1 cellular context compared by ENCODE assay signal in the genomic region with DNA sequence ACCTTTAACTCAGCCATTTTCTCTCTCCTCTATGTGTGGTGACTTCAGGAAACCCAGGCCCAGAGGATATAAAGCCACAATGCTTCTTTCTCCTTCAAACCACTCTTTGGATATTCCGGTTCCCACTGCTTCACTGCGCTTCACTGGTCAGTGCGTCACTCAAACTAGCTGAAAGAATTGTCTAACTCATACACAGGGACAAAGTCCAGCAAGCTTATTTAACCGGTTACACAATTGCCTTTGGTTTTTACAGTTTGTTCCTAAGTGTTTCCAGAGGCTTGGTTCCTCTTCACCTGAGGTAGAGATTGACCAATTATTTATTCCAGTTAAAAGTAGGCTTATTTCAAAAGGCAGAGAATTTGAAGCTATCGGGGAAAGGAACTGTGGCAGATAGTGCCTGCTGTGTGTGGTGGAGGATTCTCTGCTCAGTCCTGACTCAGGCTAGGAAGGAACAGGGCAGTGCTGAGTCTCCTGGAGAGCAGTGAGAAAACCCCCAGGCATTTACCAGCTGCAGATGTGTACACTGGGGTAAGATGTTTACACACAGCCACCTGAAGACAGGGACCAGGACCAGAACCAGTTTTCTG.
TF ChIP-seq lines count a peak whose summit lies in the region.

A gene with protein sequence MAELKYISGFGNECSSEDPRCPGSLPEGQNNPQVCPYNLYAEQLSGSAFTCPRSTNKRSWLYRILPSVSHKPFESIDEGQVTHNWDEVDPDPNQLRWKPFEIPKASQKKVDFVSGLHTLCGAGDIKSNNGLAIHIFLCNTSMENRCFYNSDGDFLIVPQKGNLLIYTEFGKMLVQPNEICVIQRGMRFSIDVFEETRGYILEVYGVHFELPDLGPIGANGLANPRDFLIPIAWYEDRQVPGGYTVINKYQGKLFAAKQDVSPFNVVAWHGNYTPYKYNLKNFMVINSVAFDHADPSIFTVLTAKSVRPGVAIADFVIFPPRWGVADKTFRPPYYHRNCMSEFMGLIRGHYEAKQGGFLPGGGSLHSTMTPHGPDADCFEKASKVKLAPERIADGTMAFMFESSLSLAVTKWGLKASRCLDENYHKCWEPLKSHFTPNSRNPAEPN (minus strand): TSS at position 145 of the 587 bp plus-strand sequence. CDS start 128 bp downstream, at position 17.

TF ChIP-seq in IMR-90, 13 proteins besides CTCF, POLR2A, EP300 and RAD21 (continued from another document):
- TF ChIP-seq SMC3 (IDR thresholded peaks at IDR 0.05; ENCODE audit: low read depth, low read length) (no peak), CHD1 (IDR thresholded peaks at IDR 0.05; ENCODE audit: low read depth, low read length) (no peak), MXI1 (IDR thresholded peaks at IDR 0.05; ENCODE audit: borderline replicate concordance, low read depth, low read length) (no peak), NFE2L2 (IDR thresholded peaks at IDR 0.05; ENCODE audit: low read depth, low read length) (no peak), RCOR1 (IDR thresholded peaks at IDR 0.05; ENCODE audit: insufficient replicate concordance, low read length) (no peak), MAFK (IDR thresholded peaks at IDR 0.05; ENCODE audit: low read depth, low read length) (no peak), CEBPB (IDR thresholded peaks at IDR 0.05; ENCODE audit: low read depth, low read length) (no peak), BHLHE40 (IDR thresholded peaks at IDR 0.05; ENCODE audit: low read depth, low read length) (no peak), FOS (IDR thresholded peaks at IDR 0.05; ENCODE audit: low read depth, low read length) (no peak), MAZ (IDR thresholded peaks at IDR 0.05; ENCODE audit: borderline replicate concordance, low read depth, low read length) (no peak)
- TF ChIP-seq, protein P1, sequence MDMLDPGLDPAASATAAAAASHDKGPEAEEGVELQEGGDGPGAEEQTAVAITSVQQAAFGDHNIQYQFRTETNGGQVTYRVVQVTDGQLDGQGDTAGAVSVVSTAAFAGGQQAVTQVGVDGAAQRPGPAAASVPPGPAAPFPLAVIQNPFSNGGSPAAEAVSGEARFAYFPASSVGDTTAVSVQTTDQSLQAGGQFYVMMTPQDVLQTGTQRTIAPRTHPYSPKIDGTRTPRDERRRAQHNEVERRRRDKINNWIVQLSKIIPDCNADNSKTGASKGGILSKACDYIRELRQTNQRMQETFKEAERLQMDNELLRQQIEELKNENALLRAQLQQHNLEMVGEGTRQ (IDR thresholded peaks at IDR 0.05; ENCODE audit: low read depth, low read length), result no peak
TF ChIP-seq in IMR-90: peak in this region for 0.
